Comparison of ENCODE assay signal across 1 cellular context in the genomic region with DNA sequence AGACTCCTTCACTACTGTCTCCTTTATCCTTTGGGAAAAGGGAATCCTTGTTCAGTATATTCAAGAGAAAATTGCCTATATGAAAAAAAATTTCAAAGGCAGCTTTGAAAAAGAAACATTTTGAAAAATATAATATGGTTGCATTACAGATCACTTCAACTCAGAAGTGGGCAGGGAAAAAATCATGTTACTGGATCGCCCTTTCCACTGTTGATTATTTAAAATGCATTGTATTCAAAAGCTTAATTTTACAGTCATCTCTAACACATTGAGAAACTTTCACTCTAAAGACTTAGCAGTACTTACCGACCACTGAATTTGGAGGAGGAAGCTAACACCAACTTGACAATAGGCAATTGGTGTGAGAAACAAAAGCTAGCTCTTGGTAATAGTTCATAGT.
TF ChIP-seq lines count a peak whose summit lies in the region.

No MANE protein-coding gene starts in this region.

TF ChIP-seq in GM23338, 12 proteins besides CTCF, POLR2A, EP300 and RAD21 (continued from another document):
- TF ChIP-seq, protein P1, sequence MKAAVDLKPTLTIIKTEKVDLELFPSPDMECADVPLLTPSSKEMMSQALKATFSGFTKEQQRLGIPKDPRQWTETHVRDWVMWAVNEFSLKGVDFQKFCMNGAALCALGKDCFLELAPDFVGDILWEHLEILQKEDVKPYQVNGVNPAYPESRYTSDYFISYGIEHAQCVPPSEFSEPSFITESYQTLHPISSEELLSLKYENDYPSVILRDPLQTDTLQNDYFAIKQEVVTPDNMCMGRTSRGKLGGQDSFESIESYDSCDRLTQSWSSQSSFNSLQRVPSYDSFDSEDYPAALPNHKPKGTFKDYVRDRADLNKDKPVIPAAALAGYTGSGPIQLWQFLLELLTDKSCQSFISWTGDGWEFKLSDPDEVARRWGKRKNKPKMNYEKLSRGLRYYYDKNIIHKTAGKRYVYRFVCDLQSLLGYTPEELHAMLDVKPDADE (IDR thresholded peaks at IDR 0.05) = no peak
- TF ChIP-seq POLR2AphosphoS5 (IDR thresholded peaks at IDR 0.05; ENCODE audit: low read depth) = no peak
- TF ChIP-seq ZNF331 (CRISPR knock-in tag; IDR thresholded peaks at IDR 0.05; ENCODE audit: low read depth) = no peak
- TF ChIP-seq, protein P2, sequence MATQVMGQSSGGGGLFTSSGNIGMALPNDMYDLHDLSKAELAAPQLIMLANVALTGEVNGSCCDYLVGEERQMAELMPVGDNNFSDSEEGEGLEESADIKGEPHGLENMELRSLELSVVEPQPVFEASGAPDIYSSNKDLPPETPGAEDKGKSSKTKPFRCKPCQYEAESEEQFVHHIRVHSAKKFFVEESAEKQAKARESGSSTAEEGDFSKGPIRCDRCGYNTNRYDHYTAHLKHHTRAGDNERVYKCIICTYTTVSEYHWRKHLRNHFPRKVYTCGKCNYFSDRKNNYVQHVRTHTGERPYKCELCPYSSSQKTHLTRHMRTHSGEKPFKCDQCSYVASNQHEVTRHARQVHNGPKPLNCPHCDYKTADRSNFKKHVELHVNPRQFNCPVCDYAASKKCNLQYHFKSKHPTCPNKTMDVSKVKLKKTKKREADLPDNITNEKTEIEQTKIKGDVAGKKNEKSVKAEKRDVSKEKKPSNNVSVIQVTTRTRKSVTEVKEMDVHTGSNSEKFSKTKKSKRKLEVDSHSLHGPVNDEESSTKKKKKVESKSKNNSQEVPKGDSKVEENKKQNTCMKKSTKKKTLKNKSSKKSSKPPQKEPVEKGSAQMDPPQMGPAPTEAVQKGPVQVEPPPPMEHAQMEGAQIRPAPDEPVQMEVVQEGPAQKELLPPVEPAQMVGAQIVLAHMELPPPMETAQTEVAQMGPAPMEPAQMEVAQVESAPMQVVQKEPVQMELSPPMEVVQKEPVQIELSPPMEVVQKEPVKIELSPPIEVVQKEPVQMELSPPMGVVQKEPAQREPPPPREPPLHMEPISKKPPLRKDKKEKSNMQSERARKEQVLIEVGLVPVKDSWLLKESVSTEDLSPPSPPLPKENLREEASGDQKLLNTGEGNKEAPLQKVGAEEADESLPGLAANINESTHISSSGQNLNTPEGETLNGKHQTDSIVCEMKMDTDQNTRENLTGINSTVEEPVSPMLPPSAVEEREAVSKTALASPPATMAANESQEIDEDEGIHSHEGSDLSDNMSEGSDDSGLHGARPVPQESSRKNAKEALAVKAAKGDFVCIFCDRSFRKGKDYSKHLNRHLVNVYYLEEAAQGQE (IDR thresholded peaks at IDR 0.05; ENCODE audit: unreplicated experiment) = no peak
